9 cellular contexts compared by ENCODE assay signal in genomic region chr20:37525810-37526209, GRCh38. TPM values are rescaled to one million over a fixed set of nuclear protein-coding genes. Genes with fewer than 3 reads are reported as not detected.
DNase-seq lines count a peak whose midpoint lies in the region; ATAC-seq and TF ChIP-seq lines count a peak whose summit lies in the region.
"Had no signal": no experiment of that assay in that cellular context is flagged by ENCODE, and none has a peak within 500 bp of the region (broad histone marks: within the 10 kb centered on the region; RNA-seq: fewer than 3 reads in every experiment).

No MANE protein-coding gene starts in this region.

- H3K4me1 Mint-ChIP-seq in activated naive CD4-positive, alpha-beta T cell treated with anti-CD3 and anti-CD28 coated beads, Interleukin-2, amount 10 ng/mL, durations not matched to agents 7 days and 5 days = peaks cover 43% of the 10 kb centered on the region
- H3K4me1 Mint-ChIP-seq in type B pancreatic cell (ENCODE audit: unreplicated experiment) = peaks cover 46% of the 10 kb centered on the region

- H3K4me3 ChIP-seq in astrocyte of the cerebellum (ENCODE audit: low read depth, low read length) = peak overlapping the region; percentile 95
- H3K4me3 ChIP-seq in lower lobe of right lung = peak overlapping the region; percentile 74

- DNase-seq in activated naive CD4-positive, alpha-beta T cell treated with anti-CD3 and anti-CD28 coated beads, Interleukin-2, amount 10 ng/mL, durations not matched to agents 7 days and 5 days = no peak
- no peak for DNase-seq in activated naive CD4-positive, alpha-beta T cell treated with anti-CD3 and anti-CD28 coated beads, Interleukin-2, amount 50 U/mL, for 72 hours (ENCODE audit: low spot score in 2 of 2)
- DNase-seq in astrocyte of the cerebellum (ENCODE audit: low read depth) (no peak), lower lobe of right lung (no peak), type B pancreatic cell (ENCODE audit: extremely low spot score, unreplicated experiment) (no peak), GM19240 (ENCODE audit: insufficient read length, low spot score) (no peak), CD1c-positive myeloid dendritic cell (ENCODE audit: extremely low spot score) (no peak)

- H3K4me1 ChIP-seq in lower lobe of right lung = peaks cover 61% of the 10 kb centered on the region

- peak overlapping the region; percentile 46 for H3K4me3 Mint-ChIP-seq in activated naive CD4-positive, alpha-beta T cell treated with anti-CD3 and anti-CD28 coated beads, Interleukin-2, amount 10 ng/mL, durations not matched to agents 7 days and 5 days
- H3K4me3 Mint-ChIP-seq in type B pancreatic cell = peak overlapping the region; percentile 96

- peak overlapping the region; percentile 59 for H3K27ac Mint-ChIP-seq in activated naive CD4-positive, alpha-beta T cell treated with anti-CD3 and anti-CD28 coated beads, Interleukin-2, amount 10 ng/mL, durations not matched to agents 7 days and 5 days
- peak overlapping the region in 1 of 2 donors; percentile 53 for H3K27ac Mint-ChIP-seq in activated naive CD4-positive, alpha-beta T cell treated with anti-CD3 and anti-CD28 coated beads, Interleukin-2, amount 50 U/mL, for 72 hours
- peak overlapping the region; percentile 100 for H3K27ac Mint-ChIP-seq in type B pancreatic cell

- no peaks in the 10 kb centered on the region for H3K9me3 ChIP-seq in lower lobe of right lung

- TF ChIP-seq CTCF in astrocyte of the cerebellum (IDR thresholded peaks at IDR 0.05; ENCODE audit: low read depth, low read length, missing control alignments) (no peak), lower lobe of right lung (IDR thresholded peaks at IDR 0.05) (no peak), type B pancreatic cell (conservative IDR thresholded peaks at IDR 0.05) (no peak)

- peaks cover 10% of the 10 kb centered on the region for H3K27me3 Mint-ChIP-seq in activated naive CD4-positive, alpha-beta T cell treated with anti-CD3 and anti-CD28 coated beads, Interleukin-2, amount 10 ng/mL, durations not matched to agents 7 days and 5 days
- H3K27me3 Mint-ChIP-seq in type B pancreatic cell = no peaks in the 10 kb centered on the region

- no peaks in the 10 kb centered on the region for H3K9me3 Mint-ChIP-seq in activated naive CD4-positive, alpha-beta T cell treated with anti-CD3 and anti-CD28 coated beads, Interleukin-2, amount 10 ng/mL, durations not matched to agents 7 days and 5 days
- no peaks in the 10 kb centered on the region for H3K9me3 Mint-ChIP-seq in activated naive CD4-positive, alpha-beta T cell treated with anti-CD3 and anti-CD28 coated beads, Interleukin-2, amount 50 U/mL, for 72 hours
- H3K9me3 Mint-ChIP-seq in type B pancreatic cell = no peaks in the 10 kb centered on the region

- H3K27ac ChIP-seq in lower lobe of right lung = peak overlapping the region; percentile 97

- no peaks in the 10 kb centered on the region for H3K36me3 ChIP-seq in lower lobe of right lung

- no peak for ATAC-seq in activated naive CD4-positive, alpha-beta T cell treated with anti-CD3 and anti-CD28 coated beads, Interleukin-2, amount 50 U/mL, for 72 hours
- ATAC-seq in lower lobe of right lung = no peak
- ATAC-seq in GM18517 (IDR thresholded peaks at IDR 0.05; ENCODE audit: unreplicated experiment) = no peak

- H3K36me3 Mint-ChIP-seq in activated naive CD4-positive, alpha-beta T cell treated with anti-CD3 and anti-CD28 coated beads, Interleukin-2, amount 10 ng/mL, durations not matched to agents 7 days and 5 days = peaks cover 2% of the 10 kb centered on the region
- no peaks in the 10 kb centered on the region for H3K36me3 Mint-ChIP-seq in activated naive CD4-positive, alpha-beta T cell treated with anti-CD3 and anti-CD28 coated beads, Interleukin-2, amount 50 U/mL, for 72 hours
- H3K36me3 Mint-ChIP-seq in type B pancreatic cell = peaks cover 23% of the 10 kb centered on the region

- peaks cover 3% of the 10 kb centered on the region for H3K27me3 ChIP-seq in lower lobe of right lung (ENCODE audit: low read depth)

- intact Hi-C loops in lower lobe of right lung (cut with DNase I) = no loop called here

- in situ Hi-C loops in astrocyte of the cerebellum (cut with HindIII; ENCODE audit: low sequenced_read_pairs) = no loop called here

- CTCF ChIA-PET in activated naive CD4-positive, alpha-beta T cell treated with anti-CD3 and anti-CD28 coated beads, Interleukin-2, amount 10 ng/mL, durations not matched to agents 7 days and 5 days (lab: Charles Lee) = no interaction called here

RNA-seq across cellular contexts. Expression of gene BLCAP, which starts 1.9 kb away (rescaled TPM):
- 10 to 100 TPM; 21.0 to 36.2 TPM for total RNA-seq in activated naive CD4-positive, alpha-beta T cell treated with anti-CD3 and anti-CD28 coated beads, Interleukin-2, amount 50 U/mL, for 72 hours
- total RNA-seq in lower lobe of right lung (66.8 TPM), type B pancreatic cell (ENCODE audit: low replicate concordance) (75.7 and 79.7 TPM in 2 replicates)

RNA-seq across cellular contexts. Expression of gene NNAT, which starts 4.8 kb away (rescaled TPM):
- total RNA-seq in activated naive CD4-positive, alpha-beta T cell treated with anti-CD3 and anti-CD28 coated beads, Interleukin-2, amount 50 U/mL, for 72 hours = 1 to 10 TPM in 1 of 2 donors, under 1 TPM in 1; 0.93 to 2.1 TPM
- total RNA-seq in lower lobe of right lung (0.83 TPM), type B pancreatic cell (ENCODE audit: low replicate concordance) (19.2 and 114 TPM in 2 replicates)
- total RNA-seq: NCI-H460 had no signal
